2 cellular contexts compared by ENCODE assay signal in genomic region chr10:116080553-116080952, GRCh38.
TF ChIP-seq lines count a peak whose summit lies in the region.

No MANE protein-coding gene starts in this region.

TF ChIP-seq in GM23338, 12 proteins besides CTCF, POLR2A, EP300 and RAD21:
- TF ChIP-seq CREB1 (CRISPR knock-in tag; IDR thresholded peaks at IDR 0.05; ENCODE audit: low read depth) (no peak), ETS1 (IDR thresholded peaks at IDR 0.05) (no peak), STAT1 (IDR thresholded peaks at IDR 0.05; ENCODE audit: unreplicated experiment) (no peak), EZH2 (IDR thresholded peaks at IDR 0.05; ENCODE audit: low read depth, unreplicated experiment) (no peak), REST (IDR thresholded peaks at IDR 0.05; ENCODE audit: unreplicated experiment) (no peak), POLR2AphosphoS5 (IDR thresholded peaks at IDR 0.05; ENCODE audit: low read depth) (no peak), EZH2phosphoT487 (IDR thresholded peaks at IDR 0.05; ENCODE audit: unreplicated experiment) (no peak), NANOG (IDR thresholded peaks at IDR 0.05; ENCODE audit: borderline replicate concordance) (no peak), ZNF114 (CRISPR knock-in tag; IDR thresholded peaks at IDR 0.05) (no peak), ZNF331 (CRISPR knock-in tag; IDR thresholded peaks at IDR 0.05; ENCODE audit: low read depth) (no peak), JUNB (IDR thresholded peaks at IDR 0.05; ENCODE audit: unreplicated experiment) (no peak), ZNF462 (CRISPR knock-in tag; IDR thresholded peaks at IDR 0.05) (no peak)

TF ChIP-seq in H1, 55 proteins besides CTCF, POLR2A, EP300 and RAD21:
- TF ChIP-seq FOSL1 (IDR thresholded peaks at IDR 0.05; ENCODE audit: insufficient read depth, low read depth, low read length) = no peak
- no peak for TF ChIP-seq TCF12 (IDR thresholded peaks at IDR 0.05; ENCODE audit: low read depth, low read length)
- peak; percentile 51; the same call in 1 of the 2 replicates for TF ChIP-seq MAFK (IDR thresholded peaks at IDR 0.05; ENCODE audit: low read depth, low read length)
- no peak for TF ChIP-seq TBP (IDR thresholded peaks at IDR 0.05; ENCODE audit: low read depth, low read length)
- TF ChIP-seq RFX5 (IDR thresholded peaks at IDR 0.05; ENCODE audit: borderline replicate concordance, low read depth, low read length) = no peak
- TF ChIP-seq TEAD4 (IDR thresholded peaks at IDR 0.05; ENCODE audit: low read depth, low read length) = peak; percentile 78
- TF ChIP-seq JUND (IDR thresholded peaks at IDR 0.05; ENCODE audit: low read length) = peak; percentile 80
- TF ChIP-seq EGR1 (IDR thresholded peaks at IDR 0.05; ENCODE audit: borderline replicate concordance, low read depth, low read length) = no peak
- peak; percentile 49; the same call in 1 of the 2 replicates for TF ChIP-seq BACH1 (IDR thresholded peaks at IDR 0.05; ENCODE audit: low read length)
- peak; percentile 51 for TF ChIP-seq USF2 (IDR thresholded peaks at IDR 0.05; ENCODE audit: low read length)
- no peak for TF ChIP-seq KDM5A (IDR thresholded peaks at IDR 0.05; ENCODE audit: low read length)
- TF ChIP-seq SUZ12 (IDR thresholded peaks at IDR 0.05; ENCODE audit: low read length) = no peak
- no peak for TF ChIP-seq SIN3A (conservative IDR thresholded peaks at IDR 0.05 in 1 of 2, IDR thresholded peaks at IDR 0.05 in 1 of 2; ENCODE audit: low read depth in 1 of 2, low read length in 2 of 2)
